10 cellular contexts compared by ENCODE assay signal in the genomic region with DNA sequence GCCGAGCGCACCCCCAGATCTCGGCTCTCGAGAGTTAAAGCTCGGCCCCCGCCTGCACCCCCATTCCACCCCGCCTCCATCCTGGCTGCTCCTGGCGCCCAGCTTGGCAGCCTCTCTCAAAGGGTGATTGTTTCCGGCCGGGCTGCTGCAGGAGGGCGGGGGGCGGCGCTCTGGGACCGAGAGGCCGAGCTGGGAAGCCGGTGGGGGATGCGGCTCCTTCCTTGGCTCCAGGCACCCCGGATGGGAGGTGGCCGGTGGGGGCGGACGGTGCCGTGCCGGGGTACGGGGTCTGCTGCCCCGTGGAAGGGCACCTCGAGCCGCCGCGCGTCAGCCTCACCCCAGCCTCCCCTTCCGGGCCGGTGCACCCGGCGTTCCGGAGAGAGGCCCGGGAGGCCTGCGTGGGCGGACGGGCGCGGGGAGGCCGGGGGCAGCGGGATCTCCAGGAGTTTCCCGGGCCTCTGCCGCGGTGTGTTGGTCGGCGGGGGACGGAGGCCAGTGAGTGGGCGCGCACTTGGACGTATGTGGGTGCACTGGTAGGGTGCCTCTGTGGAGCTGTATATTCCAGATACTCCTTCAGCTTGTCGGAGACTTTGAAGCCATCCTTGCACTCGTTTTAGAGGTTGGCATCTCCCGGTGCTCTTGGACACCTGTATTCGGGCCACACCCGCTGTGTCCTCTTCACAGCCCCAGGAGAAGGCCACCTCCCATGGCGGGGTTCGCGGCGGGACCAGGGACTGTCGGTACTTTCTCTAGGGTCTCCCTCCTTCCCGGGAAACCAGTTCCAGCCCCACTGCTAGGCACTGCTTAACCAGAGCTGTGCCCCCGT. TPM values are rescaled to one million over a fixed set of nuclear protein-coding genes. Genes with fewer than 3 reads are reported as not detected.
DNase-seq lines count a peak whose midpoint lies in the region; ATAC-seq and TF ChIP-seq lines count a peak whose summit lies in the region.
"Had no signal": no experiment of that assay in that cellular context is flagged by ENCODE, and none has a peak within 500 bp of the region (broad histone marks: within the 10 kb centered on the region; RNA-seq: fewer than 3 reads in every experiment).

No MANE protein-coding gene starts in this region.

- no peak overlapping the region for H3K4me3 Mint-ChIP-seq in activated CD8-positive, alpha-beta T cell treated with anti-CD3 and anti-CD28 coated beads, Interleukin-2, amount 10 ng/mL, durations not matched to agents 7 days and 5 days

- POLR2A ChIA-PET in activated CD8-positive, alpha-beta T cell treated with anti-CD3 and anti-CD28 coated beads, Interleukin-2, amount 10 ng/mL, durations not matched to agents 7 days and 5 days (lab: Charles Lee): no interaction called here

- no peaks in the 10 kb centered on the region for H3K9me3 Mint-ChIP-seq in activated CD8-positive, alpha-beta T cell treated with anti-CD3 and anti-CD28 coated beads, Interleukin-2, amount 10 ng/mL, durations not matched to agents 7 days and 5 days (ENCODE audit: insufficient read depth)

- DNase-seq in DMS 273 (lab: John Stamatoyannopoulos, UW; ENCODE audit: unreplicated experiment) (peak; percentile 56), DMS 273 treated with DMSO at 0.1 percent for 48 hours (lab: John Stamatoyannopoulos, UW) (no peak), left ventricle myocardium inferior (no peak), retina (peak; percentile 81)
- peak; percentile 24 for DNase-seq in activated CD8-positive, alpha-beta T cell treated with anti-CD3 and anti-CD28 coated beads, Interleukin-2, amount 10 ng/mL, durations not matched to agents 7 days and 5 days
- no peak for DNase-seq in activated CD4-positive, CD25-positive, alpha-beta regulatory T cell (lab: John Stamatoyannopoulos, UW)

- H3K4me1 Mint-ChIP-seq in activated CD8-positive, alpha-beta T cell treated with anti-CD3 and anti-CD28 coated beads, Interleukin-2, amount 10 ng/mL, durations not matched to agents 7 days and 5 days (ENCODE audit: low read depth): peaks cover 11% of the 10 kb centered on the region

- TF ChIP-seq CTCF in left ventricle myocardium inferior (IDR thresholded peaks at IDR 0.05; ENCODE audit: borderline replicate concordance): no peak

- H3K27me3 Mint-ChIP-seq in activated CD8-positive, alpha-beta T cell treated with anti-CD3 and anti-CD28 coated beads, Interleukin-2, amount 10 ng/mL, durations not matched to agents 7 days and 5 days (ENCODE audit: low read depth): peaks cover 62% of the 10 kb centered on the region

- ATAC-seq in activated CD8-positive, alpha-beta T cell treated with anti-CD3 and anti-CD28 coated beads, Interleukin-2, amount 10 ng/mL, durations not matched to agents 7 days and 5 days: peak; percentile 54
- ATAC-seq in GM19324 (IDR thresholded peaks at IDR 0.05; ENCODE audit: low FRiP score, unreplicated experiment): no peak
- ATAC-seq in GM18520 (IDR thresholded peaks at IDR 0.05; ENCODE audit: unreplicated experiment): no peak

- H3K27ac ChIP-seq in left ventricle myocardium inferior (replicated peaks): no peak overlapping the region
- H3K27ac ChIP-seq: 22Rv1 had no signal

- no peaks in the 10 kb centered on the region for H3K36me3 ChIP-seq in left ventricle myocardium inferior

- peak overlapping the region; percentile 62 for H3K4me3 ChIP-seq in left ventricle myocardium inferior

- H3K27ac Mint-ChIP-seq in activated CD8-positive, alpha-beta T cell treated with anti-CD3 and anti-CD28 coated beads, Interleukin-2, amount 10 ng/mL, durations not matched to agents 7 days and 5 days: no peak overlapping the region

- H3K36me3 Mint-ChIP-seq in activated CD8-positive, alpha-beta T cell treated with anti-CD3 and anti-CD28 coated beads, Interleukin-2, amount 10 ng/mL, durations not matched to agents 7 days and 5 days (ENCODE audit: low read depth): no peaks in the 10 kb centered on the region

- intact Hi-C loops in left ventricle myocardium inferior (cut with micrococcal nuclease): no loop called here

- H3K4me1 ChIP-seq in left ventricle myocardium inferior: peaks cover 24% of the 10 kb centered on the region

- CTCF ChIA-PET in activated CD8-positive, alpha-beta T cell treated with anti-CD3 and anti-CD28 coated beads, Interleukin-2, amount 10 ng/mL, durations not matched to agents 7 days and 5 days (lab: Charles Lee): no interaction called here

- H3K9me3 ChIP-seq in left ventricle myocardium inferior (replicated peaks): no peaks in the 10 kb centered on the region

- peaks cover 90% of the 10 kb centered on the region for H3K27me3 ChIP-seq in left ventricle myocardium inferior (ENCODE audit: low read depth)

RNA-seq across cellular contexts. Expression of a gene that starts 0.7 kb away (rescaled TPM):
- total RNA-seq in activated CD8-positive, alpha-beta T cell treated with anti-CD3 and anti-CD28 coated beads, Interleukin-2, amount 10 ng/mL, durations not matched to agents 7 days and 5 days: under 1 TPM; 0.13 to 0.31 TPM
- 0.08 TPM for total RNA-seq in left ventricle myocardium inferior
- total RNA-seq: LHCN-M2 had no signal

Comparison
In these comparisons a context has a peak if more than half of its experiments do, and no peak if none do; other contexts are left out.
1. DNase-seq: peak in DMS 273 (single experiment), activated CD8-positive, alpha-beta T cell treated with anti-CD3 and anti-CD28 coated beads, Interleukin-2, amount 10 ng/mL, durations not matched to agents 7 days and 5 days (single experiment) and retina (single experiment); none in DMS 273 treated with DMSO at 0.1 percent for 48 hours (single experiment), left ventricle myocardium inferior (single experiment) and activated CD4-positive, CD25-positive, alpha-beta regulatory T cell (0 of 4).